In genomic region chr7:152565731-152566130, GRCh38 we compare ENCODE assay signal across 19 cellular contexts.
DNase-seq lines count a peak whose midpoint lies in the region; ATAC-seq, FAIRE-seq and TF ChIP-seq lines count a peak whose summit lies in the region.
"Had no signal": no experiment of that assay in that cellular context is flagged by ENCODE, and none has a peak within 500 bp of the region (broad histone marks: within the 10 kb centered on the region; RNA-seq: fewer than 3 reads in every experiment).

No MANE protein-coding gene starts in this region.

- H3K4me1 ChIP-seq in keratinocyte (ENCODE audit: control insufficient read depth, extremely low read depth, insufficient read depth, low read length): no peaks in the 10 kb centered on the region
- H3K4me1 ChIP-seq: Caco-2 had no signal

- intact Hi-C loops in activated T-helper 1 cell treated with anti-CD3 and anti-CD28 coated beads, Interleukin-12 subunit alpha, Interleukin-12 subunit beta, Interleukin-2, Interleukin-4 antibody, amounts not matched to agents 30 ng/mL and 10 ng/mL and 1 ng/mL, durations not matched to agents 14 hours and 24 hours and 36 hours (cut with micrococcal nuclease): no loop called here
- intact Hi-C loops in posterior vena cava (cut with DNase I): loop anchor here in 1 of 2 donors (5.0 kb wide), 1 partner anchor 1357 kb away; no protein-coding TSS in a partner anchor

- dilution Hi-C loops in keratinocyte (cut with MboI; ENCODE audit: extremely low pct_ligation_motif_present, low sequenced_read_pairs): no loop called here

- no peak for FAIRE-seq in keratinocyte (lab: Jason Lieb, UNC)
- FAIRE-seq: D721Med, G401.6, GM12891, GM19239, HepG2 had no signal

- H4K20me1 ChIP-seq in keratinocyte (ENCODE audit: control insufficient read depth, extremely low read depth, insufficient read depth, low read length): no peaks in the 10 kb centered on the region

- peaks cover 5% of the 10 kb centered on the region for H3K27me3 ChIP-seq in keratinocyte (ENCODE audit: control insufficient read depth, extremely low read depth, insufficient read depth, low read length)
- H3K27me3 ChIP-seq: BE2C had no signal

- peaks cover 5% of the 10 kb centered on the region for H3K27me3 Mint-ChIP-seq in activated T-helper 1 cell treated with anti-CD3 and anti-CD28 coated beads, Interleukin-12 subunit alpha, Interleukin-12 subunit beta, Interleukin-2, Interleukin-4 antibody, amounts not matched to agents 30 ng/mL and 10 ng/mL and 1 ng/mL, durations not matched to agents 14 hours and 24 hours and 36 hours (ENCODE audit: insufficient read depth)
- H3K27me3 Mint-ChIP-seq: CD4-positive, alpha-beta T cell had no signal

- H3K9me3 Mint-ChIP-seq in activated T-helper 1 cell treated with anti-CD3 and anti-CD28 coated beads, Interleukin-12 subunit alpha, Interleukin-12 subunit beta, Interleukin-2, Interleukin-4 antibody, amounts not matched to agents 30 ng/mL and 10 ng/mL and 1 ng/mL, durations not matched to agents 14 hours and 24 hours and 36 hours: no peaks in the 10 kb centered on the region
- H3K9me3 Mint-ChIP-seq: CD4-positive, alpha-beta T cell; H9 had no signal

- peak overlapping the region; percentile 73 for H3K27ac Mint-ChIP-seq in activated T-helper 1 cell treated with anti-CD3 and anti-CD28 coated beads, Interleukin-12 subunit alpha, Interleukin-12 subunit beta, Interleukin-2, Interleukin-4 antibody, amounts not matched to agents 30 ng/mL and 10 ng/mL and 1 ng/mL, durations not matched to agents 14 hours and 24 hours and 36 hours
- H3K27ac Mint-ChIP-seq: CD4-positive, alpha-beta T cell had no signal

- ATAC-seq in GM21447 (IDR thresholded peaks at IDR 0.05; ENCODE audit: unreplicated experiment): no peak
- no peak for ATAC-seq in HG02852 (IDR thresholded peaks at IDR 0.05; ENCODE audit: unreplicated experiment)
- ATAC-seq: HepG2 had no signal

- H3K9me3 ChIP-seq in keratinocyte (ENCODE audit: control insufficient read depth, low read depth, low read length): no peaks in the 10 kb centered on the region
- H3K9me3 ChIP-seq: BE2C, Caco-2 had no signal

- no peak overlapping the region for H3K4me3 Mint-ChIP-seq in activated T-helper 1 cell treated with anti-CD3 and anti-CD28 coated beads, Interleukin-12 subunit alpha, Interleukin-12 subunit beta, Interleukin-2, Interleukin-4 antibody, amounts not matched to agents 30 ng/mL and 10 ng/mL and 1 ng/mL, durations not matched to agents 14 hours and 24 hours and 36 hours
- H3K4me3 Mint-ChIP-seq: CD4-positive, alpha-beta T cell; H9 had no signal

- H2AFZ ChIP-seq in keratinocyte (ENCODE audit: control insufficient read depth, low read length): peak overlapping the region; percentile 15
- H2AFZ ChIP-seq: GM23248 had no signal

- H3K36me3 ChIP-seq in keratinocyte (ENCODE audit: control insufficient read depth in 2 of 2, extremely low read depth in 1 of 2, insufficient read depth in 2 of 2, low read length in 2 of 2): no peaks in the 10 kb centered on the region
- H3K36me3 ChIP-seq: BE2C had no signal

- H3K36me3 Mint-ChIP-seq in activated T-helper 1 cell treated with anti-CD3 and anti-CD28 coated beads, Interleukin-12 subunit alpha, Interleukin-12 subunit beta, Interleukin-2, Interleukin-4 antibody, amounts not matched to agents 30 ng/mL and 10 ng/mL and 1 ng/mL, durations not matched to agents 14 hours and 24 hours and 36 hours (ENCODE audit: low read depth): no peaks in the 10 kb centered on the region

- no peaks in the 10 kb centered on the region for H3K79me2 ChIP-seq in keratinocyte (ENCODE audit: control insufficient read depth, insufficient read depth, low read length)

- no peaks in the 10 kb centered on the region for H3K4me1 Mint-ChIP-seq in activated T-helper 1 cell treated with anti-CD3 and anti-CD28 coated beads, Interleukin-12 subunit alpha, Interleukin-12 subunit beta, Interleukin-2, Interleukin-4 antibody, amounts not matched to agents 30 ng/mL and 10 ng/mL and 1 ng/mL, durations not matched to agents 14 hours and 24 hours and 36 hours (ENCODE audit: low read depth)

- no peak overlapping the region for H3K4me3 ChIP-seq in keratinocyte (ENCODE audit: control insufficient read depth in 2 of 3, extremely low read depth in 1 of 3, insufficient read depth in 2 of 3, low read depth in 1 of 3, low read length in 3 of 3)
- H3K4me3 ChIP-seq: GM23248 had no signal

- in situ Hi-C loops in KBM-7 (cut with MboI; ENCODE audit: low pct_unique_long_range_greater_than_20kb, low sequenced_read_pairs): no loop called here

- H3K27ac ChIP-seq in keratinocyte (ENCODE audit: control insufficient read depth, insufficient read depth, low read length): no peak overlapping the region
- H3K27ac ChIP-seq: GM23248 had no signal

- DNase-seq in KBM-7 (peak; percentile 16), keratinocyte (ENCODE audit: low read depth, low spot score) (no peak), posterior vena cava (ENCODE audit: low spot score) (peak; percentile 58), RKO (ENCODE audit: low spot score) (no peak), islet precursor cell (no peak)
- no peak for DNase-seq in activated T-helper 1 cell treated with anti-CD3 and anti-CD28 coated beads, Interleukin-12 subunit alpha, Interleukin-12 subunit beta, Interleukin-2, Interleukin-4 antibody, amounts not matched to agents 30 ng/mL and 10 ng/mL and 1 ng/mL, durations not matched to agents 14 hours and 24 hours and 36 hours (ENCODE audit: low spot score)
- DNase-seq: BE2C; C1 segment of cervical spinal cord; Caco-2; CD4-positive, alpha-beta T cell; GM23248; H9 had no signal

- H3K9ac ChIP-seq in keratinocyte (ENCODE audit: control insufficient read depth, extremely low read depth, insufficient read depth, low read length): no peak overlapping the region
- H3K9ac ChIP-seq: GM23248 had no signal

- H3K4me2 ChIP-seq in keratinocyte (ENCODE audit: control insufficient read depth, extremely low read depth, insufficient read depth, low read depth, low read length): no peak overlapping the region

- H3K9me1 ChIP-seq in keratinocyte (ENCODE audit: control insufficient read depth, extremely low read depth, insufficient read depth, low read length): no peaks in the 10 kb centered on the region

- TF ChIP-seq CTCF in keratinocyte (optimal IDR thresholded peaks at IDR 0.05 in 1 of 3, IDR thresholded peaks at IDR 0.05 in 1 of 3, conservative IDR thresholded peaks at IDR 0.05 in 1 of 3; ENCODE audit: extremely low read depth in 1 of 3, insufficient read depth in 2 of 3, low read length in 3 of 3): no peak

Comparison
In these comparisons a context has a peak if more than half of its experiments do, and no peak if none do; other contexts are left out.
1. DNase-seq: peak in KBM-7 (single experiment) and posterior vena cava (single experiment); none in activated T-helper 1 cell treated with anti-CD3 and anti-CD28 coated beads, Interleukin-12 subunit alpha, Interleukin-12 subunit beta, Interleukin-2, Interleukin-4 antibody, amounts not matched to agents 30 ng/mL and 10 ng/mL and 1 ng/mL, durations not matched to agents 14 hours and 24 hours and 36 hours (single experiment), keratinocyte (single experiment), RKO (single experiment) and islet precursor cell (single experiment).